Comparison of ENCODE assay signal across 19 cellular contexts in genomic region chr15:77577350-77577749, GRCh38. TPM values are rescaled to one million over a fixed set of nuclear protein-coding genes. Genes with fewer than 3 reads are reported as not detected.
DNase-seq lines count a peak whose midpoint lies in the region; FAIRE-seq and TF ChIP-seq lines count a peak whose summit lies in the region.
"Had no signal": no experiment of that assay in that cellular context is flagged by ENCODE, and none has a peak within 500 bp of the region (broad histone marks: within the 10 kb centered on the region; RNA-seq: fewer than 3 reads in every experiment).

No MANE protein-coding gene starts in this region.

- DNase-seq in DMS 273 (lab: John Stamatoyannopoulos, UW; ENCODE audit: unreplicated experiment) (peak; percentile 35), DMS 273 treated with DMSO at 0.1 percent for 48 hours (lab: John Stamatoyannopoulos, UW) (no peak), astrocyte (ENCODE audit: low read depth) (no peak), left kidney (ENCODE audit: low read depth, low spot score) (peak; percentile 59), substantia nigra (lab: John Stamatoyannopoulos, UW) (peak in 45 of 49 donors; percentile 19 to 85 (median 60)), adrenal gland (no peak), KG1 (lab: John Stamatoyannopoulos, UW) (no peak), AML-193 (lab: John Stamatoyannopoulos, UW) (no peak)
- DNase-seq: activated CD8-positive, alpha-beta T cell treated with anti-CD3 and anti-CD28 coated beads, Interleukin-2, amount 10 ng/mL, durations not matched to agents 7 days and 5 days; activated effector memory CD4-positive, alpha-beta T cell treated with Interleukin-2 at 50 U/mL for 16 hours; kidney; NCI-H1930; NCI-H748 treated with DMSO at 0.1 percent for 48 hours; SHP77 treated with DMSO at 0.1 percent for 48 hours had no signal

- no peak overlapping the region for H3K4me2 ChIP-seq in astrocyte (ENCODE audit: low read length)

- intact Hi-C loops in adrenal gland (cut with DNase I) = no loop called here

- no peaks in the 10 kb centered on the region for H3K79me2 ChIP-seq in astrocyte (ENCODE audit: insufficient read depth, low read length)

- no peak for TF ChIP-seq POLR2A in adrenal gland (IDR thresholded peaks at IDR 0.05)

- no peak overlapping the region for H3K4me3 Mint-ChIP-seq in astrocyte (ENCODE audit: unreplicated experiment)
- H3K4me3 Mint-ChIP-seq: activated CD8-positive, alpha-beta T cell treated with anti-CD3 and anti-CD28 coated beads, Interleukin-2, amount 10 ng/mL, durations not matched to agents 7 days and 5 days; stimulated activated memory B cell treated with anti-CD40 and anti-IgM and Interleukin-4, amounts not matched to agents 10 μg/mL and 1 μg/mL and 100 μg/mL, for 72 hours had no signal

- H3K4me1 ChIP-seq in astrocyte (ENCODE audit: insufficient read depth, low read length) (no peaks in the 10 kb centered on the region), adrenal gland (replicated peaks in 1 of 2) (no peaks in the 10 kb centered on the region)

- H3K36me3 ChIP-seq in astrocyte (ENCODE audit: insufficient read depth, low read length) (no peaks in the 10 kb centered on the region), adrenal gland (replicated peaks in 1 of 2) (no peaks in the 10 kb centered on the region)
- H3K36me3 ChIP-seq: gastroesophageal sphincter had no signal

- H3K9me3 ChIP-seq in astrocyte (ENCODE audit: insufficient read depth, low read depth, low read length) = no peaks in the 10 kb centered on the region
- no peaks in the 10 kb centered on the region for H3K9me3 ChIP-seq in adrenal gland (replicated peaks in 1 of 3)
- H3K9me3 ChIP-seq: gastroesophageal sphincter had no signal

- no peak overlapping the region for H3K9ac ChIP-seq in astrocyte (ENCODE audit: low read length)

- no peak overlapping the region for H3K27ac ChIP-seq in astrocyte (ENCODE audit: low read depth, low read length)
- H3K27ac ChIP-seq in substantia nigra (ENCODE audit: low read depth, low read length, poor library complexity, severe bottlenecking) = peak overlapping the region; percentile 24
- no peak overlapping the region for H3K27ac ChIP-seq in adrenal gland
- H3K27ac ChIP-seq: 22Rv1, gastroesophageal sphincter had no signal

- WGBS in adrenal gland, 4 donors = 61 to 100% (median 76%) methylated on average over 2 to 6 of the region's 6 CpGs

- H3K9me3 Mint-ChIP-seq in astrocyte (ENCODE audit: unreplicated experiment) = peaks cover 2% of the 10 kb centered on the region
- H3K9me3 Mint-ChIP-seq: stimulated activated memory B cell treated with anti-CD40 and anti-IgM and Interleukin-4, amounts not matched to agents 10 μg/mL and 1 μg/mL and 100 μg/mL, for 72 hours had no signal

- peak overlapping the region; percentile 69 for H3K27ac Mint-ChIP-seq in astrocyte (ENCODE audit: unreplicated experiment)
- H3K27ac Mint-ChIP-seq: activated CD8-positive, alpha-beta T cell treated with anti-CD3 and anti-CD28 coated beads, Interleukin-2, amount 10 ng/mL, durations not matched to agents 7 days and 5 days; stimulated activated memory B cell treated with anti-CD40 and anti-IgM and Interleukin-4, amounts not matched to agents 10 μg/mL and 1 μg/mL and 100 μg/mL, for 72 hours had no signal

- H2AFZ ChIP-seq in astrocyte (ENCODE audit: low read depth, low read length) = no peak overlapping the region

- H3K36me3 Mint-ChIP-seq in astrocyte (ENCODE audit: low read depth, unreplicated experiment) = no peaks in the 10 kb centered on the region
- H3K36me3 Mint-ChIP-seq: stimulated activated memory B cell treated with anti-CD40 and anti-IgM and Interleukin-4, amounts not matched to agents 10 μg/mL and 1 μg/mL and 100 μg/mL, for 72 hours had no signal

- H3K4me3 ChIP-seq in astrocyte (ENCODE audit: insufficient read depth, low read depth, low read length) = no peak overlapping the region
- H3K4me3 ChIP-seq in adrenal gland = no peak overlapping the region
- H3K4me3 ChIP-seq: gastroesophageal sphincter had no signal

- H4K20me1 ChIP-seq in astrocyte (ENCODE audit: insufficient read depth, low read length) = no peaks in the 10 kb centered on the region

- H3K27me3 ChIP-seq in astrocyte (ENCODE audit: insufficient read depth, low read length) = peaks cover 12% of the 10 kb centered on the region
- H3K27me3 ChIP-seq in adrenal gland = no peaks in the 10 kb centered on the region
- H3K27me3 ChIP-seq: gastroesophageal sphincter had no signal

- no peaks in the 10 kb centered on the region for H3K4me1 Mint-ChIP-seq in astrocyte (ENCODE audit: low read depth, unreplicated experiment)

- TF ChIP-seq CTCF in astrocyte (IDR thresholded peaks at IDR 0.05; ENCODE audit: insufficient read depth, low read depth, low read length) (no peak), adrenal gland (IDR thresholded peaks at IDR 0.05) (no peak)

- no peak for FAIRE-seq in astrocyte (lab: Jason Lieb, UNC)
- FAIRE-seq: H54, kidney had no signal

- peaks cover 67% of the 10 kb centered on the region for H3K27me3 Mint-ChIP-seq in astrocyte (ENCODE audit: low read depth, unreplicated experiment)

RNA-seq across cellular contexts. Expression of gene LINGO1, which starts 55.4 kb away (rescaled TPM):
- total RNA-seq in astrocyte (4.5 and 5.7 TPM in 2 replicates), adrenal gland (1 to 10 TPM in 3 of 8 donors, under 1 TPM in 3, not detected in 2; 0.21 to 2.7 (median 0.96) TPM)
- 1 to 10 TPM in 2 of 3 donors, under 1 TPM in 1; 0.37 to 1.7 (median 1.4) TPM for polyA plus RNA-seq in adrenal gland
- total RNA-seq: activated CD8-positive, alpha-beta T cell treated with anti-CD3 and anti-CD28 coated beads, Interleukin-2, amount 10 ng/mL, durations not matched to agents 7 days and 5 days; renal cortical epithelial cell had no signal

Comparison
In these comparisons a context has a peak if more than half of its experiments do, and no peak if none do; other contexts are left out.
1. DNase-seq: peak in DMS 273 (single experiment), left kidney (single experiment) and substantia nigra (45 of 49); none in DMS 273 treated with DMSO at 0.1 percent for 48 hours (single experiment), astrocyte (single experiment), adrenal gland (0 of 7), KG1 (single experiment) and AML-193 (0 of 2).